Comparison of ENCODE assay signal across 16 cellular contexts in genomic region chr21:41441546-41441945, GRCh38. TPM values are rescaled to one million over a fixed set of nuclear protein-coding genes. Genes with fewer than 3 reads are reported as not detected.
DNase-seq lines count a peak whose midpoint lies in the region; ATAC-seq, FAIRE-seq and TF ChIP-seq lines count a peak whose summit lies in the region.
"Had no signal": no experiment of that assay in that cellular context is flagged by ENCODE, and none has a peak within 500 bp of the region (broad histone marks: within the 10 kb centered on the region; RNA-seq: fewer than 3 reads in every experiment).

No MANE protein-coding gene starts in this region.

- H3K27ac Mint-ChIP-seq in activated CD4-positive, alpha-beta T cell treated with anti-CD3 and anti-CD28 coated beads, Interleukin-2, amount 10 ng/mL, durations not matched to agents 24 days and 14 days = peak overlapping the region; percentile 40
- H3K27ac Mint-ChIP-seq in astrocyte (ENCODE audit: unreplicated experiment) = peak overlapping the region; percentile 38
- H3K27ac Mint-ChIP-seq in stimulated activated effector memory CD8-positive, alpha-beta T cell treated with anti-CD3 and anti-CD28 coated beads, Interleukin-12 subunit alpha, Interleukin-12 subunit beta, amount 100 ng/mL, for 72 hours = peak overlapping the region; percentile 71
- H3K27ac Mint-ChIP-seq: CD4-positive, CD25-positive, alpha-beta regulatory T cell; HFFc6 had no signal

- no peak overlapping the region for H3K4me3 Mint-ChIP-seq in activated CD4-positive, alpha-beta T cell treated with anti-CD3 and anti-CD28 coated beads, Interleukin-2, amount 10 ng/mL, durations not matched to agents 24 days and 14 days
- no peak overlapping the region for H3K4me3 Mint-ChIP-seq in astrocyte (ENCODE audit: unreplicated experiment)
- no peak overlapping the region for H3K4me3 Mint-ChIP-seq in stimulated activated effector memory CD8-positive, alpha-beta T cell treated with anti-CD3 and anti-CD28 coated beads, Interleukin-12 subunit alpha, Interleukin-12 subunit beta, amount 100 ng/mL, for 72 hours
- H3K4me3 Mint-ChIP-seq: CD4-positive, CD25-positive, alpha-beta regulatory T cell; HFFc6 had no signal

- H3K4me3 ChIP-seq in astrocyte (ENCODE audit: insufficient read depth, low read depth, low read length) = no peak overlapping the region
- H3K4me3 ChIP-seq: BLaER1 had no signal

- TF ChIP-seq POLR2A in GM12891 (IDR thresholded peaks at IDR 0.05; ENCODE audit: low read depth, low read length) = no peak; the same call in 1 of the 2 replicates

- no peaks in the 10 kb centered on the region for H3K9me3 Mint-ChIP-seq in activated CD4-positive, alpha-beta T cell treated with anti-CD3 and anti-CD28 coated beads, Interleukin-2, amount 10 ng/mL, durations not matched to agents 24 days and 14 days
- no peaks in the 10 kb centered on the region for H3K9me3 Mint-ChIP-seq in astrocyte (ENCODE audit: unreplicated experiment)
- H3K9me3 Mint-ChIP-seq in stimulated activated effector memory CD8-positive, alpha-beta T cell treated with anti-CD3 and anti-CD28 coated beads, Interleukin-12 subunit alpha, Interleukin-12 subunit beta, amount 100 ng/mL, for 72 hours = no peaks in the 10 kb centered on the region
- H3K9me3 Mint-ChIP-seq: HFFc6 had no signal

- H3K79me2 ChIP-seq in astrocyte (ENCODE audit: insufficient read depth, low read length) = no peaks in the 10 kb centered on the region

- peaks cover 82% of the 10 kb centered on the region for H3K36me3 Mint-ChIP-seq in activated CD4-positive, alpha-beta T cell treated with anti-CD3 and anti-CD28 coated beads, Interleukin-2, amount 10 ng/mL, durations not matched to agents 24 days and 14 days (ENCODE audit: low read depth)
- H3K36me3 Mint-ChIP-seq in astrocyte (ENCODE audit: low read depth, unreplicated experiment) = peaks cover 39% of the 10 kb centered on the region
- peaks cover 62% of the 10 kb centered on the region for H3K36me3 Mint-ChIP-seq in stimulated activated effector memory CD8-positive, alpha-beta T cell treated with anti-CD3 and anti-CD28 coated beads, Interleukin-12 subunit alpha, Interleukin-12 subunit beta, amount 100 ng/mL, for 72 hours

- H3K27me3 Mint-ChIP-seq in activated CD4-positive, alpha-beta T cell treated with anti-CD3 and anti-CD28 coated beads, Interleukin-2, amount 10 ng/mL, durations not matched to agents 24 days and 14 days = no peaks in the 10 kb centered on the region
- H3K27me3 Mint-ChIP-seq in astrocyte (ENCODE audit: low read depth, unreplicated experiment) = no peaks in the 10 kb centered on the region
- H3K27me3 Mint-ChIP-seq: CD4-positive, CD25-positive, alpha-beta regulatory T cell had no signal

- no peak for TF ChIP-seq CTCF in astrocyte (IDR thresholded peaks at IDR 0.05; ENCODE audit: insufficient read depth, low read depth, low read length)

- H2AFZ ChIP-seq in astrocyte (ENCODE audit: low read depth, low read length) = no peak overlapping the region

- H4K20me1 ChIP-seq in astrocyte (ENCODE audit: insufficient read depth, low read length) = no peaks in the 10 kb centered on the region
- H4K20me1 ChIP-seq: BLaER1 had no signal

- H3K4me1 ChIP-seq in astrocyte (ENCODE audit: insufficient read depth, low read length) = no peaks in the 10 kb centered on the region

- no peak overlapping the region for H3K9ac ChIP-seq in astrocyte (ENCODE audit: low read length)
- H3K9ac ChIP-seq: BLaER1 had no signal

- intact Hi-C loops in activated CD4-positive, alpha-beta T cell treated with anti-CD3 and anti-CD28 coated beads, Interleukin-2, amount 10 ng/mL, durations not matched to agents 24 days and 14 days (cut with micrococcal nuclease) = no loop called here

- H3K4me2 ChIP-seq in astrocyte (ENCODE audit: low read length) = no peak overlapping the region
- H3K4me2 ChIP-seq: BLaER1 had no signal

- DNase-seq in activated CD4-positive, alpha-beta T cell treated with anti-CD3 and anti-CD28 coated beads, Interleukin-2, amount 10 ng/mL, durations not matched to agents 24 days and 14 days = no peak
- DNase-seq in activated CD4-positive, alpha-beta T cell treated with anti-CD3 and anti-CD28 coated beads, Interleukin-2, amount 50 U/mL, for 48 hours = no peak
- DNase-seq in GM12891 (ENCODE audit: insufficient read length, low spot score) = no peak
- no peak for DNase-seq in astrocyte (ENCODE audit: low read depth)
- no peak for DNase-seq in stimulated activated effector memory CD8-positive, alpha-beta T cell treated with anti-CD3 and anti-CD28 coated beads, Interleukin-12 subunit alpha, Interleukin-12 subunit beta, amount 100 ng/mL, for 72 hours (ENCODE audit: low spot score in 2 of 2)
- no peak for DNase-seq in DMS53 (lab: John Stamatoyannopoulos, UW)
- no peak for DNase-seq in RKO (ENCODE audit: low spot score)
- DNase-seq: 8988T; AML-193; CD4-positive, CD25-positive, alpha-beta regulatory T cell; HCEC 1CT; HFFc6 had no signal

- no peak overlapping the region for H3K27ac ChIP-seq in astrocyte (ENCODE audit: low read depth, low read length)
- H3K27ac ChIP-seq: BLaER1, HL-60 had no signal

- FAIRE-seq in GM12891 (lab: Jason Lieb, UNC) = no peak
- no peak for FAIRE-seq in astrocyte (lab: Jason Lieb, UNC)
- FAIRE-seq: GM12892 had no signal

- H3K36me3 ChIP-seq in astrocyte (ENCODE audit: insufficient read depth, low read length) = no peaks in the 10 kb centered on the region

- no peaks in the 10 kb centered on the region for H3K27me3 ChIP-seq in astrocyte (ENCODE audit: insufficient read depth, low read length)
- H3K27me3 ChIP-seq: BLaER1 had no signal

- peaks cover 32% of the 10 kb centered on the region for H3K4me1 Mint-ChIP-seq in activated CD4-positive, alpha-beta T cell treated with anti-CD3 and anti-CD28 coated beads, Interleukin-2, amount 10 ng/mL, durations not matched to agents 24 days and 14 days
- peaks cover 10% of the 10 kb centered on the region for H3K4me1 Mint-ChIP-seq in astrocyte (ENCODE audit: low read depth, unreplicated experiment)
- no peaks in the 10 kb centered on the region for H3K4me1 Mint-ChIP-seq in stimulated activated effector memory CD8-positive, alpha-beta T cell treated with anti-CD3 and anti-CD28 coated beads, Interleukin-12 subunit alpha, Interleukin-12 subunit beta, amount 100 ng/mL, for 72 hours

- no peaks in the 10 kb centered on the region for H3K9me3 ChIP-seq in astrocyte (ENCODE audit: insufficient read depth, low read depth, low read length)

- ATAC-seq in stimulated activated effector memory CD8-positive, alpha-beta T cell treated with anti-CD3 and anti-CD28 coated beads, Interleukin-12 subunit alpha, Interleukin-12 subunit beta, amount 100 ng/mL, for 72 hours = no peak

TF ChIP-seq in GM12891, 5 proteins besides CTCF, POLR2A, EP300 and RAD21:
- 0 out of 2 replicates have a peak, but pooled peaks have one; percentile 53 for TF ChIP-seq POLR2AphosphoS5 (IDR thresholded peaks at IDR 0.05; ENCODE audit: low read depth, low read length)
- no peak for TF ChIP-seq PAX5 (IDR thresholded peaks at IDR 0.05; ENCODE audit: insufficient read depth, low read length, severe bottlenecking)

RNA-seq across cellular contexts. Expression of gene MX1, which starts 15.5 kb away (rescaled TPM):
- 88.8 and 90.5 TPM in 2 replicates for total RNA-seq in activated CD4-positive, alpha-beta T cell treated with anti-CD3 and anti-CD28 coated beads, Interleukin-2, amount 10 ng/mL, durations not matched to agents 24 days and 14 days
- polyA plus RNA-seq in GM12891 (2012; ENCODE audit: low read depth, missing spikeins) = 263 TPM
- total RNA-seq in astrocyte = 420 and 434 TPM in 2 replicates
- total RNA-seq: G401 had no signal
